ENCODE assay signal across 8 cellular contexts in the genomic region with DNA sequence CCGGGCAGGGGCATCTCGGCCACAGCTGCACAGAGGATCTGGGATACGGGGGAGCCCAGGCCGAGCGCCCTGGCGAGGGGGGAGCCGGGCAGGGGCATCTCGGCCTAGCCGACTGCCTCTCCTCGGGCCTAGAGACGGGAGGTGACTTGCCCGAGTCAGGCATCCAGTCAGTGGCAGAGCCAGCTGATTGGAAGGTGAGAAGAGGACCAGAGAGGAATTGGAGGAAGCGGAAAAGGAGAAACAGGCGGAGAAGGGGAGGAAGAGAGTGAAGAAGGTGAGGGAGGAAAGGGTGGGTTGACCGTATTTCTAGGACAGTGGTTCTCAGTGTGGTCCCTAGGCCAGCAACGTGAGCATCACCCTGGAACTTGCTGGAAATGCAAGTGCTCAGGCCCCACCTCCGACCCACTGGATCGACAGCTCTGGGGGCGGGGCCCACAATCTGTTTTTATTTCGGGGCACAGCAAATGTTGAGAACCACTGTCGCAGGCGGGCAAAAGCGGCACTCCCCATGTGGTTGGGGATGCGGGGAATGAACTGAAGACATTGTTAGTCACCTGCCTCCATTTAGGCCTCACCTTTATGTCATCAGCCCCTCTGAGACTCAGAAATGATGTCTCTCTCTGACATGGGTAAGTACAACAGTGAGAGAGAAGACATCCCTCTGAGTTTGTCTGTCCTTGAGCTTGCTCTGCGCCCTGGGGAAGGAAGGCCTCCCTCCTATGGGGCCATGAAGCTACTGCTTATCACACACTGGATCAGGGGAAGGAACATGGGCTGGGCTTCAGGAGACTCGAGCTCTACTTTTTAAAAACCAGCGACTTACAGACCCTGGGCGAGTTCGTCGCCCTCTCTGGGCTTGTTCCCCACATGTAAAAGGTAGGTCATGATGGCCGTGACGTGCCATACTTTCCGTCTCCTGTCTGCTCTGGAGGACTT. TPM values are rescaled to one million over a fixed set of nuclear protein-coding genes. Genes with fewer than 3 reads are reported as not detected.
DNase-seq lines count a peak whose midpoint lies in the region; ATAC-seq, FAIRE-seq and TF ChIP-seq lines count a peak whose summit lies in the region.

No MANE protein-coding gene starts in this region.

- H3K27me3 ChIP-seq in HepG2 (ENCODE audit: control insufficient read depth in 1 of 2, insufficient read depth in 2 of 2, low read length in 2 of 2) (0 out of 5 replicates have a peak, but pooled peaks cover 0 to 7% of the 10 kb centered on the region in 2 experiments), right lobe of liver (no peaks in the 10 kb centered on the region), lower lobe of right lung (ENCODE audit: low read depth) (peaks cover 10% of the 10 kb centered on the region)

- ATAC-seq in HepG2, result peak; percentile 13
- ATAC-seq in right lobe of liver, result no peak
- ATAC-seq in central memory CD8-positive, alpha-beta T cell (replicated peaks; ENCODE audit: extremely low read depth, poor library complexity, severe bottlenecking), result no peak
- no peak for ATAC-seq in lower lobe of right lung
- ATAC-seq in HG03565 (IDR thresholded peaks at IDR 0.05; ENCODE audit: unreplicated experiment), result no peak

- peak overlapping the region; percentile 47 for H3K4me2 ChIP-seq in HepG2 (ENCODE audit: low read depth, low read length)

- no TSS peak for BruUV-seq in HepG2 (replicated peaks; lab: Mats Ljungman, UMichigan)

- H3K36me3 Mint-ChIP-seq in central memory CD8-positive, alpha-beta T cell (ENCODE audit: insufficient read depth), result peaks cover 3% of the 10 kb centered on the region

- H3K79me2 ChIP-seq in HepG2 (ENCODE audit: insufficient read depth, low read length), result no peaks in the 10 kb centered on the region

- H3K4me1 Mint-ChIP-seq in central memory CD8-positive, alpha-beta T cell, result no peaks in the 10 kb centered on the region

- no peak for TF ChIP-seq EP300 in HepG2 (IDR thresholded peaks at IDR 0.05; ENCODE audit: low read depth in 2 of 2, low read length in 2 of 2)
- TF ChIP-seq EP300 in HepG2 (CRISPR knock-in tag; IDR thresholded peaks at IDR 0.05; ENCODE audit: borderline replicate concordance), result no peak

- POLR2A ChIA-PET in HepG2 (lab: Yijun Ruan, JAX), result interaction anchor here (1.4 to 1.9 kb wide), 2 partner anchors 27 to 41 kb away, joined by 6 to 9 read pairs; no protein-coding TSS in a partner anchor

- CTCF ChIA-PET in HepG2 (lab: Yijun Ruan, JAX; ENCODE audit: low intra/inter-chr PET ratio, low total read pairs), result interaction anchor here (1.3 to 1.6 kb wide), 2 partner anchors 28 to 52 kb away, joined by 4 to 5 read pairs; no protein-coding TSS in a partner anchor

- TF ChIP-seq RAD21 in HepG2 (CRISPR knock-in tag; IDR thresholded peaks at IDR 0.05), result no peak

- no peaks in the 10 kb centered on the region for H4K20me1 ChIP-seq in HepG2 (ENCODE audit: insufficient read depth, low read length)

- in situ Hi-C loops in HepG2 (cut with HindIII; ENCODE audit: extremely low pct_ligation_motif_present, low pct_unique_long_range_greater_than_20kb), result loop anchor here (5.0 kb wide), 1 partner anchor 53 kb away; no protein-coding TSS in a partner anchor

- H3K4me3 Mint-ChIP-seq in central memory CD8-positive, alpha-beta T cell, result peak overlapping the region; percentile 31

- WGBS in HepG2 (ENCODE audit: low lambda C conversion rate), result 57% methylated on average over 28 of the region's 33 CpGs
- 79% methylated on average over 11 of the region's 33 CpGs for WGBS in right lobe of liver (ENCODE audit: insufficient coverage, low coverage, low lambda C conversion rate, missing lambda C conversion rate)

- H3K4me3 ChIP-seq in HepG2 (replicated peaks in 1 of 3; ENCODE audit: insufficient read depth in 1 of 3, low read depth in 2 of 3, low read length in 3 of 3) (peak overlapping the region in 2 of 3 experiments; percentile 18 to 78; a peak in 2 of 6 replicates), right lobe of liver (no peak overlapping the region), lower lobe of right lung (peak overlapping the region; percentile 59)

- no peak for FAIRE-seq in HepG2 (lab: Jason Lieb, UNC)

- no peak for TF ChIP-seq CTCF in HepG2 (CRISPR knock-in tag; IDR thresholded peaks at IDR 0.05)
- no peak for TF ChIP-seq CTCF in right lobe of liver (IDR thresholded peaks at IDR 0.05)
- no peak for TF ChIP-seq CTCF in lower lobe of right lung (IDR thresholded peaks at IDR 0.05)

- intact Hi-C loops in HepG2 (cut with micrococcal nuclease; ENCODE audit: unreplicated experiment), result no loop called here
- intact Hi-C loops in right lobe of liver (cut with DNase I), result no loop called here
- intact Hi-C loops in lower lobe of right lung (cut with DNase I), result no loop called here

- no peak overlapping the region for H3K27ac ChIP-seq in HepG2 (ENCODE audit: extremely low read length, insufficient read depth, low read length)
- no peak overlapping the region for H3K27ac ChIP-seq in right lobe of liver
- H3K27ac ChIP-seq in lower lobe of right lung, result no peak overlapping the region

- H3K4me1 ChIP-seq in HepG2 (ENCODE audit: insufficient read depth, low read length) (peaks cover 39% of the 10 kb centered on the region), right lobe of liver (peaks cover 0 to 12% (median 4%) of the 10 kb centered on the region in 4 donors), lower lobe of right lung (peaks cover 20% of the 10 kb centered on the region)

- no peak overlapping the region for H3K27ac Mint-ChIP-seq in central memory CD8-positive, alpha-beta T cell (ENCODE audit: low read depth)

- no peak for DNase-seq in HepG2 (ENCODE audit: low spot score)
- no peak for DNase-seq in right lobe of liver
- DNase-seq in central memory CD8-positive, alpha-beta T cell (ENCODE audit: low spot score in 2 of 2), result no peak
- no peak for DNase-seq in lower lobe of right lung
- no peak for DNase-seq in stimulated activated CD4-positive, alpha-beta T cell treated with anti-CD3 and anti-CD28 coated beads, Interleukin-2, amount 100 ng/mL, for 24 hours
- DNase-seq in activated CD8-positive, alpha-beta memory T cell treated with anti-CD3 and anti-CD28 coated beads, Interleukin-2, amount 50 U/mL, for 48 hours, result no peak
- no peak for DNase-seq in NCI-H2196 treated with DMSO at 0.1 percent for 48 hours (lab: John Stamatoyannopoulos, UW; ENCODE audit: unreplicated experiment)

- H3K9me3 ChIP-seq in HepG2 (ENCODE audit: low read length) (no peaks in the 10 kb centered on the region), right lobe of liver (no peaks in the 10 kb centered on the region), lower lobe of right lung (no peaks in the 10 kb centered on the region)

- H3K36me3 ChIP-seq in HepG2 (replicated peaks in 1 of 2; ENCODE audit: control insufficient read depth in 1 of 2, insufficient read depth in 2 of 2, low read length in 2 of 2) (no peaks in the 10 kb centered on the region; a peak in 1 of 5 replicates), right lobe of liver (no peaks in the 10 kb centered on the region), lower lobe of right lung (no peaks in the 10 kb centered on the region)

- no peaks in the 10 kb centered on the region for H3K9me3 Mint-ChIP-seq in central memory CD8-positive, alpha-beta T cell

- H2AFZ ChIP-seq in HepG2 (ENCODE audit: low read length), result no peak overlapping the region

- TF ChIP-seq POLR2A in HepG2 (IDR thresholded peaks at IDR 0.05; ENCODE audit: insufficient read depth in 1 of 2, low read depth in 2 of 2, low read length in 2 of 2) (no peak), right lobe of liver (IDR thresholded peaks at IDR 0.05) (no peak)

- no peak overlapping the region for H3K9ac ChIP-seq in HepG2 (ENCODE audit: insufficient read depth, low read depth, low read length)

- no peaks in the 10 kb centered on the region for H3K27me3 Mint-ChIP-seq in central memory CD8-positive, alpha-beta T cell

TF ChIP-seq in HepG2, 621 proteins besides CTCF, POLR2A, EP300 and RAD21:
- peak; percentile 39; the same call in 1 of the 2 replicates for TF ChIP-seq ZNF501 (CRISPR knock-in tag; IDR thresholded peaks at IDR 0.05)
- no peak for TF ChIP-seq ZNF343 (CRISPR knock-in tag; IDR thresholded peaks at IDR 0.05)
- TF ChIP-seq ZFAT (CRISPR knock-in tag; conservative IDR thresholded peaks at IDR 0.05), result no peak
- peak; percentile 16; the same call in 1 of the 2 replicates for TF ChIP-seq ZFX (CRISPR knock-in tag; IDR thresholded peaks at IDR 0.05; ENCODE audit: low read depth)
- TF ChIP-seq ZBTB7A (CRISPR knock-in tag; IDR thresholded peaks at IDR 0.05), result no peak
- no peak for TF ChIP-seq KAT8 (CRISPR knock-in tag; IDR thresholded peaks at IDR 0.05)
- TF ChIP-seq EZH2 (conservative IDR thresholded peaks at IDR 0.05; ENCODE audit: low read depth, low read length), result no peak
- TF ChIP-seq JUNB (CRISPR knock-in tag; IDR thresholded peaks at IDR 0.05; ENCODE audit: borderline replicate concordance), result no peak

RNA-seq across cellular contexts. Expression of gene MELTF, which starts 1.0 kb away (rescaled TPM):
- 0.97 and 3.2 TPM in 2 replicates for total RNA-seq in HepG2 (2016; rRNA removed; fragmentation: Illumina TruSeq; extraction: Trizol)
- 1.2 and 1.3 TPM in 2 replicates for total RNA-seq in HepG2 (2016; cell fraction: cytosol; rRNA removed; fragmentation: Illumina TruSeq; extraction: Trizol; ENCODE audit: low read depth)
- 1.4 and 3.7 TPM in 2 replicates for total RNA-seq in HepG2 (2016; cell fraction: insoluble cytoplasmic fraction; rRNA removed; fragmentation: Illumina TruSeq; extraction: Trizol)
- 0.99 and 1.4 TPM in 2 replicates for total RNA-seq in HepG2 (2016; cell fraction: membrane; rRNA removed; fragmentation: Illumina TruSeq; extraction: Trizol)
- total RNA-seq in HepG2 (2016; cell fraction: nucleus; rRNA removed; fragmentation: Illumina TruSeq; extraction: Trizol), result 3.9 and 5.1 TPM in 2 replicates
- polyA plus RNA-seq in HepG2 (2011; rRNA removed), result 7.5 and 11.9 TPM in 2 replicates
- polyA plus RNA-seq in HepG2 (2011; cell fraction: cytosol; rRNA removed), result 7.7 TPM in 2 replicates
- 46.8 and 48.0 TPM in 2 replicates for polyA plus RNA-seq in HepG2 (2011; cell fraction: nucleus; rRNA removed)
- polyA plus RNA-seq in HepG2 (2012), result 14.6 and 19.2 TPM in 2 replicates
- 0.49 and 0.59 TPM in 2 replicates for polyA plus RNA-seq in HepG2 (2016; cell fraction: cytosol; fragmentation: Illumina TruSeq; extraction: Trizol; ENCODE audit: low read depth)
- polyA plus RNA-seq in HepG2 (2016; cell fraction: insoluble cytoplasmic fraction; fragmentation: Illumina TruSeq; extraction: Trizol; ENCODE audit: low read depth), result 1.5 and 2.3 TPM in 2 replicates
- polyA plus RNA-seq in HepG2 (2016; cell fraction: membrane; fragmentation: Illumina TruSeq; extraction: Trizol; ENCODE audit: low read depth), result 0.74 and 1.1 TPM in 2 replicates
- polyA plus RNA-seq in HepG2 (2016; cell fraction: nucleus; fragmentation: Illumina TruSeq; extraction: Trizol; ENCODE audit: insufficient read depth, low read depth), result 6.7 and 9.2 TPM in 2 replicates
- polyA minus RNA-seq in HepG2 (2011; rRNA and poly(A)+ RNA removed; ENCODE audit: low replicate concordance), result 4.9 and 17.9 TPM in 2 replicates
- polyA minus RNA-seq in HepG2 (2011; cell fraction: cytosol; rRNA and poly(A)+ RNA removed), result 7.8 and 11.0 TPM in 2 replicates
- polyA minus RNA-seq in HepG2 (2011; cell fraction: nucleus; rRNA and poly(A)+ RNA removed), result 14.8 and 17.5 TPM in 2 replicates
- 1 to 10 TPM in 4 of 6 experiments, under 1 TPM in 2; 0.42 to 5.3 (median 2.0) TPM for total RNA-seq in right lobe of liver
- 5.2 TPM for total RNA-seq in lower lobe of right lung

Comparison
In these comparisons a context has a peak if more than half of its experiments do, and no peak if none do; other contexts are left out.
1. H3K4me3 ChIP-seq: peak in HepG2 (2 of 3) and lower lobe of right lung (single experiment); none in right lobe of liver (0 of 3).